ENCODE assay signal across 35 cellular contexts in the genomic region with DNA sequence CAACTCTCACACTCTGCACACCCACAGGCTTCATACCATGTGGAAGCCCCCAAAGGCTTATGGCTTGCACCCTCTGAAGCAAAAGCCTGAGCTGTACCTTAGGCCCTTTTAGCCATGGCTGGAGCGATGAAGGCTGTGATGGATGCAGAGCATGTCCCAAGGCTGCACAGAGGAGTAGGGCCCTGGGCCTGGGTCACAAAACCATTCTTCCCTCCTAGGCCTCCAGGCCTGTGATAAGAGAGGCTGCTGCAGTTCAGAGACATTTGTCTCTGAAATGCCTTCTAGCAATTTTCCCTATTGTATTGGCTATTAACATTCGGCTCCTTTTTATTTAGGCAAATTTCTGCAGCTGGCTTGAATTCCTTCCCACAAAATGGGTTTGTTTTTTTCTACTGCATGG.
"Had no signal": no experiment of that assay in that cellular context is flagged by ENCODE, and none has a peak within 500 bp of the region (broad histone marks: within the 10 kb centered on the region; RNA-seq: fewer than 3 reads in every experiment).

No MANE protein-coding gene starts in this region.

- H3K4me2 ChIP-seq: KMS-11 had no signal

- H3K4me3 ChIP-seq: MG63 had no signal

- H3K27ac ChIP-seq: KMS-11 had no signal

- H3K27me3 ChIP-seq: MG63 had no signal

- H3K9me3 ChIP-seq: MG63 had no signal

- DNase-seq: Karpas-422, Kasumi-1, MG63, MM.1S, MV-4-11, NCI-H1048, NCI-H1092, NCI-H1092 treated with DMSO at 0.1 percent for 48 hours, NCI-H1105, NCI-H1105 treated with DMSO at 0.1 percent for 48 hours, NCI-H1417, NCI-H1417 treated with DMSO at 0.1 percent for 48 hours, NCI-H1436, NCI-H1436 treated with DMSO at 0.1 percent for 48 hours, NCI-H146, NCI-H1694, NCI-H1694 treated with DMSO at 0.1 percent for 48 hours, NCI-H187, NCI-H187 treated with DMSO at 0.1 percent for 48 hours, NCI-H1930, NCI-H2029, NCI-H2029 treated with DMSO at 0.1 percent for 48 hours, NCI-H2081, NCI-H2081 treated with DMSO at 0.1 percent for 48 hours, NCI-H2107, NCI-H2171, NCI-H2171 treated with DMSO at 0.1 percent for 48 hours, NCI-H2227 treated with DMSO at 0.1 percent for 48 hours, NCI-H226, NCI-H345, NCI-H446, NCI-H446 treated with DMSO at 0.1 percent for 48 hours, NCI-H510A, NCI-H510A treated with DMSO at 0.1 percent for 48 hours had no signal

- H3K36me3 ChIP-seq: MG63 had no signal

- H3K9ac ChIP-seq: KMS-11 had no signal
